1 cellular context compared by ENCODE assay signal in genomic region chr2:237440819-237441281, GRCh38.
A peak's percentile ranks its signal among the peaks of the same experiment; 100 is the strongest.
TF ChIP-seq lines count a peak whose summit lies in the region.

No MANE protein-coding gene starts in this region.

TF ChIP-seq in GM12878, 131 proteins besides CTCF, POLR2A, EP300 and RAD21 (continued from another document and continues in another):
- TF ChIP-seq NFYA (IDR thresholded peaks at IDR 0.05; ENCODE audit: borderline replicate concordance, low read depth, low read length) (no peak), GATAD2B (conservative IDR thresholded peaks at IDR 0.05; ENCODE audit: low read depth) (no peak), STAT3 (IDR thresholded peaks at IDR 0.05; ENCODE audit: low read depth, low read length) (no peak), JUNB (IDR thresholded peaks at IDR 0.05) (peak; percentile 99), TCF3 (IDR thresholded peaks at IDR 0.05; ENCODE audit: borderline replicate concordance, insufficient read depth, low read depth, low read length) (peak; percentile 64; the same call in 1 of the 2 replicates), RBBP5 (conservative IDR thresholded peaks at IDR 0.05) (no peak), ASH2L (IDR thresholded peaks at IDR 0.05; ENCODE audit: borderline replicate concordance, low read depth) (no peak), SUZ12 (IDR thresholded peaks at IDR 0.05; ENCODE audit: unreplicated experiment) (no peak), STAT1 (conservative IDR thresholded peaks at IDR 0.05) (no peak), SRF (IDR thresholded peaks at IDR 0.05; ENCODE audit: low read depth in 2 of 2, low read length in 2 of 2) (peak in 1 of 2 experiments; percentile 79; a peak in 1 of 4 replicates), TCF12 (IDR thresholded peaks at IDR 0.05; ENCODE audit: low read depth, low read length) (no peak), ZBTB40 (IDR thresholded peaks at IDR 0.05; ENCODE audit: borderline replicate concordance) (no peak), CBX5 (IDR thresholded peaks at IDR 0.05; ENCODE audit: low read depth) (no peak), IRF3 (IDR thresholded peaks at IDR 0.05) (no peak), ESRRA (IDR thresholded peaks at IDR 0.05; ENCODE audit: low read length) (no peak), KAT2A (conservative IDR thresholded peaks at IDR 0.05; ENCODE audit: control insufficient read depth, low read depth, low read length) (no peak), HDAC6 (IDR thresholded peaks at IDR 0.05; ENCODE audit: unreplicated experiment) (no peak), NFIC (IDR thresholded peaks at IDR 0.05; ENCODE audit: low read depth, low read length) (peak; percentile 88), NR2C1 (IDR thresholded peaks at IDR 0.05) (no peak), ZNF622 (IDR thresholded peaks at IDR 0.05) (no peak), TARDBP (IDR thresholded peaks at IDR 0.05; ENCODE audit: borderline replicate concordance) (no peak), BHLHE40 (IDR thresholded peaks at IDR 0.05; ENCODE audit: borderline replicate concordance in 1 of 2, low read depth in 2 of 2, low read length in 1 of 2) (no peak), EED (IDR thresholded peaks at IDR 0.05; ENCODE audit: low read depth) (peak; percentile 82), CEBPB (IDR thresholded peaks at IDR 0.05; ENCODE audit: borderline replicate concordance in 1 of 2, low read depth in 2 of 2, low read length in 2 of 2) (0 out of 4 replicates have a peak, but pooled peaks of 1 of the 2 experiments have one; percentile 33), FOXK2 (IDR thresholded peaks at IDR 0.05) (no peak), MYC (IDR thresholded peaks at IDR 0.05; ENCODE audit: insufficient read depth, insufficient read length, insufficient replicate concordance, low read length, severe bottlenecking) (no peak), YBX1 (IDR thresholded peaks at IDR 0.05) (no peak), HCFC1 (IDR thresholded peaks at IDR 0.05; ENCODE audit: low read length) (no peak), HDGF (IDR thresholded peaks at IDR 0.05) (no peak), E2F8 (IDR thresholded peaks at IDR 0.05; ENCODE audit: low read depth, partially characterized antibody) (no peak), CHD4 (IDR thresholded peaks at IDR 0.05) (no peak), FOXM1 (IDR thresholded peaks at IDR 0.05; ENCODE audit: low read depth, low read length) (peak; percentile 77), LARP7 (IDR thresholded peaks at IDR 0.05) (no peak)
- TF ChIP-seq, protein P1, sequence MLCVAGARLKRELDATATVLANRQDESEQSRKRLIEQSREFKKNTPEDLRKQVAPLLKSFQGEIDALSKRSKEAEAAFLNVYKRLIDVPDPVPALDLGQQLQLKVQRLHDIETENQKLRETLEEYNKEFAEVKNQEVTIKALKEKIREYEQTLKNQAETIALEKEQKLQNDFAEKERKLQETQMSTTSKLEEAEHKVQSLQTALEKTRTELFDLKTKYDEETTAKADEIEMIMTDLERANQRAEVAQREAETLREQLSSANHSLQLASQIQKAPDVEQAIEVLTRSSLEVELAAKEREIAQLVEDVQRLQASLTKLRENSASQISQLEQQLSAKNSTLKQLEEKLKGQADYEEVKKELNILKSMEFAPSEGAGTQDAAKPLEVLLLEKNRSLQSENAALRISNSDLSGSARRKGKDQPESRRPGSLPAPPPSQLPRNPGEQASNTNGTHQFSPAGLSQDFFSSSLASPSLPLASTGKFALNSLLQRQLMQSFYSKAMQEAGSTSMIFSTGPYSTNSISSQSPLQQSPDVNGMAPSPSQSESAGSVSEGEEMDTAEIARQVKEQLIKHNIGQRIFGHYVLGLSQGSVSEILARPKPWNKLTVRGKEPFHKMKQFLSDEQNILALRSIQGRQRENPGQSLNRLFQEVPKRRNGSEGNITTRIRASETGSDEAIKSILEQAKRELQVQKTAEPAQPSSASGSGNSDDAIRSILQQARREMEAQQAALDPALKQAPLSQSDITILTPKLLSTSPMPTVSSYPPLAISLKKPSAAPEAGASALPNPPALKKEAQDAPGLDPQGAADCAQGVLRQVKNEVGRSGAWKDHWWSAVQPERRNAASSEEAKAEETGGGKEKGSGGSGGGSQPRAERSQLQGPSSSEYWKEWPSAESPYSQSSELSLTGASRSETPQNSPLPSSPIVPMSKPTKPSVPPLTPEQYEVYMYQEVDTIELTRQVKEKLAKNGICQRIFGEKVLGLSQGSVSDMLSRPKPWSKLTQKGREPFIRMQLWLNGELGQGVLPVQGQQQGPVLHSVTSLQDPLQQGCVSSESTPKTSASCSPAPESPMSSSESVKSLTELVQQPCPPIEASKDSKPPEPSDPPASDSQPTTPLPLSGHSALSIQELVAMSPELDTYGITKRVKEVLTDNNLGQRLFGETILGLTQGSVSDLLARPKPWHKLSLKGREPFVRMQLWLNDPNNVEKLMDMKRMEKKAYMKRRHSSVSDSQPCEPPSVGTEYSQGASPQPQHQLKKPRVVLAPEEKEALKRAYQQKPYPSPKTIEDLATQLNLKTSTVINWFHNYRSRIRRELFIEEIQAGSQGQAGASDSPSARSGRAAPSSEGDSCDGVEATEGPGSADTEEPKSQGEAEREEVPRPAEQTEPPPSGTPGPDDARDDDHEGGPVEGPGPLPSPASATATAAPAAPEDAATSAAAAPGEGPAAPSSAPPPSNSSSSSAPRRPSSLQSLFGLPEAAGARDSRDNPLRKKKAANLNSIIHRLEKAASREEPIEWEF (IDR thresholded peaks at IDR 0.05; ENCODE audit: insufficient replicate concordance, low read depth, low read length) = no peak
- TF ChIP-seq, protein P2, sequence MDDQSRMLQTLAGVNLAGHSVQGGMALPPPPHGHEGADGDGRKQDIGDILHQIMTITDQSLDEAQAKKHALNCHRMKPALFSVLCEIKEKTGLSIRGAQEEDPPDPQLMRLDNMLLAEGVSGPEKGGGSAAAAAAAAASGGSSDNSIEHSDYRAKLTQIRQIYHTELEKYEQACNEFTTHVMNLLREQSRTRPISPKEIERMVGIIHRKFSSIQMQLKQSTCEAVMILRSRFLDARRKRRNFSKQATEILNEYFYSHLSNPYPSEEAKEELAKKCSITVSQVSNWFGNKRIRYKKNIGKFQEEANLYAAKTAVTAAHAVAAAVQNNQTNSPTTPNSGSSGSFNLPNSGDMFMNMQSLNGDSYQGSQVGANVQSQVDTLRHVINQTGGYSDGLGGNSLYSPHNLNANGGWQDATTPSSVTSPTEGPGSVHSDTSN (IDR thresholded peaks at IDR 0.05; ENCODE audit: insufficient replicate concordance, low read depth, low read length) = no peak
- TF ChIP-seq, protein P3, sequence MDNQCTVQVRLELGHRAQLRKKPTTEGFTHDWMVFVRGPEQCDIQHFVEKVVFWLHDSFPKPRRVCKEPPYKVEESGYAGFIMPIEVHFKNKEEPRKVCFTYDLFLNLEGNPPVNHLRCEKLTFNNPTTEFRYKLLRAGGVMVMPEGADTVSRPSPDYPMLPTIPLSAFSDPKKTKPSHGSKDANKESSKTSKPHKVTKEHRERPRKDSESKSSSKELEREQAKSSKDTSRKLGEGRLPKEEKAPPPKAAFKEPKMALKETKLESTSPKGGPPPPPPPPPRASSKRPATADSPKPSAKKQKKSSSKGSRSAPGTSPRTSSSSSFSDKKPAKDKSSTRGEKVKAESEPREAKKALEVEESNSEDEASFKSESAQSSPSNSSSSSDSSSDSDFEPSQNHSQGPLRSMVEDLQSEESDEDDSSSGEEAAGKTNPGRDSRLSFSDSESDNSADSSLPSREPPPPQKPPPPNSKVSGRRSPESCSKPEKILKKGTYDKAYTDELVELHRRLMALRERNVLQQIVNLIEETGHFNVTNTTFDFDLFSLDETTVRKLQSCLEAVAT (IDR thresholded peaks at IDR 0.05) = no peak
- TF ChIP-seq, protein P4, sequence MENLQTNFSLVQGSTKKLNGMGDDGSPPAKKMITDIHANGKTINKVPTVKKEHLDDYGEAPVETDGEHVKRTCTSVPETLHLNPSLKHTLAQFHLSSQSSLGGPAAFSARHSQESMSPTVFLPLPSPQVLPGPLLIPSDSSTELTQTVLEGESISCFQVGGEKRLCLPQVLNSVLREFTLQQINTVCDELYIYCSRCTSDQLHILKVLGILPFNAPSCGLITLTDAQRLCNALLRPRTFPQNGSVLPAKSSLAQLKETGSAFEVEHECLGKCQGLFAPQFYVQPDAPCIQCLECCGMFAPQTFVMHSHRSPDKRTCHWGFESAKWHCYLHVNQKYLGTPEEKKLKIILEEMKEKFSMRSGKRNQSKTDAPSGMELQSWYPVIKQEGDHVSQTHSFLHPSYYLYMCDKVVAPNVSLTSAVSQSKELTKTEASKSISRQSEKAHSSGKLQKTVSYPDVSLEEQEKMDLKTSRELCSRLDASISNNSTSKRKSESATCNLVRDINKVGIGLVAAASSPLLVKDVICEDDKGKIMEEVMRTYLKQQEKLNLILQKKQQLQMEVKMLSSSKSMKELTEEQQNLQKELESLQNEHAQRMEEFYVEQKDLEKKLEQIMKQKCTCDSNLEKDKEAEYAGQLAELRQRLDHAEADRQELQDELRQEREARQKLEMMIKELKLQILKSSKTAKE (IDR thresholded peaks at IDR 0.05; ENCODE audit: low read depth, poor library complexity, severe bottlenecking) = peak; percentile 76
- TF ChIP-seq, protein P5, sequence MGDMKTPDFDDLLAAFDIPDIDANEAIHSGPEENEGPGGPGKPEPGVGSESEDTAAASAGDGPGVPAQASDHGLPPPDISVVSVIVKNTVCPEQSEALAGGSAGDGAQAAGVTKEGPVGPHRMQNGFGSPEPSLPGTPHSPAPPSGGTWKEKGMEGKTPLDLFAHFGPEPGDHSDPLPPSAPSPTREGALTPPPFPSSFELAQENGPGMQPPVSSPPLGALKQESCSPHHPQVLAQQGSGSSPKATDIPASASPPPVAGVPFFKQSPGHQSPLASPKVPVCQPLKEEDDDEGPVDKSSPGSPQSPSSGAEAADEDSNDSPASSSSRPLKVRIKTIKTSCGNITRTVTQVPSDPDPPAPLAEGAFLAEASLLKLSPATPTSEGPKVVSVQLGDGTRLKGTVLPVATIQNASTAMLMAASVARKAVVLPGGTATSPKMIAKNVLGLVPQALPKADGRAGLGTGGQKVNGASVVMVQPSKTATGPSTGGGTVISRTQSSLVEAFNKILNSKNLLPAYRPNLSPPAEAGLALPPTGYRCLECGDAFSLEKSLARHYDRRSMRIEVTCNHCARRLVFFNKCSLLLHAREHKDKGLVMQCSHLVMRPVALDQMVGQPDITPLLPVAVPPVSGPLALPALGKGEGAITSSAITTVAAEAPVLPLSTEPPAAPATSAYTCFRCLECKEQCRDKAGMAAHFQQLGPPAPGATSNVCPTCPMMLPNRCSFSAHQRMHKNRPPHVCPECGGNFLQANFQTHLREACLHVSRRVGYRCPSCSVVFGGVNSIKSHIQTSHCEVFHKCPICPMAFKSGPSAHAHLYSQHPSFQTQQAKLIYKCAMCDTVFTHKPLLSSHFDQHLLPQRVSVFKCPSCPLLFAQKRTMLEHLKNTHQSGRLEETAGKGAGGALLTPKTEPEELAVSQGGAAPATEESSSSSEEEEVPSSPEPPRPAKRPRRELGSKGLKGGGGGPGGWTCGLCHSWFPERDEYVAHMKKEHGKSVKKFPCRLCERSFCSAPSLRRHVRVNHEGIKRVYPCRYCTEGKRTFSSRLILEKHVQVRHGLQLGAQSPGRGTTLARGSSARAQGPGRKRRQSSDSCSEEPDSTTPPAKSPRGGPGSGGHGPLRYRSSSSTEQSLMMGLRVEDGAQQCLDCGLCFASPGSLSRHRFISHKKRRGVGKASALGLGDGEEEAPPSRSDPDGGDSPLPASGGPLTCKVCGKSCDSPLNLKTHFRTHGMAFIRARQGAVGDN (IDR thresholded peaks at IDR 0.05) = no peak
